ENCODE assay signal across 19 cellular contexts in the genomic region with DNA sequence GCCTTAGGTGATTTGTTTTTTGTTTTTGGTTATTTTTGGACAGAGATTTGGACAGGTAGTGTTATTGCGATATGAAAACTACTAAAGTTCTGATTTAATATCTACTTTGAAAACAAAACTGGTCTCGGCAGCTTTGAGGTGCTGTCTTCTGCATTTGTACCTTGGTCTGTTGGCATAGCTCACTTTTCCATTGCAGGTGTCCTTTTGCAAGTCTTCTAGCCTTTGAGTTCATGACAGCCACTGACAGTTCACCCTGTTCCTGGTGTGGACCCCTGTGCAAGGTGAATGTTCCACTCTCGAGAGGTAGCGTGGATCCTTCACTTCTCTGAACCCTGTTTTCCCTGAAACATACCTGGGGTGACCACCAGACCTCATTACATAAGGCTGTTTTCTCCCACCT. TPM values are rescaled to one million over a fixed set of nuclear protein-coding genes. Genes with fewer than 3 reads are reported as not detected.
"Had no signal": no experiment of that assay in that cellular context is flagged by ENCODE, and none has a peak within 500 bp of the region (broad histone marks: within the 10 kb centered on the region; RNA-seq: fewer than 3 reads in every experiment).

No MANE protein-coding gene starts in this region.

- H3K4me1 Mint-ChIP-seq: neural progenitor cell had no signal

- H3K9me3 ChIP-seq: gastrocnemius medialis, prostate gland, stomach, testis, upper lobe of left lung had no signal

- H2AFZ ChIP-seq: neural progenitor cell had no signal

- FAIRE-seq: colon, keratinocyte had no signal

- H3K27ac ChIP-seq: gastrocnemius medialis, neural progenitor cell, prostate gland, stomach, testis had no signal

- H3K4me3 ChIP-seq: gastrocnemius medialis, neural progenitor cell, prostate gland, smooth muscle cell, stomach, testis, upper lobe of left lung had no signal

- H3K36me3 ChIP-seq: prostate gland had no signal

- H3K9ac ChIP-seq: neural progenitor cell had no signal

- H3K9me3 Mint-ChIP-seq: activated CD4-positive, alpha-beta T cell treated with anti-CD3 and anti-CD28 coated beads, Interleukin-2, amount 10 ng/mL, durations not matched to agents 24 days and 14 days; activated naive CD4-positive, alpha-beta T cell treated with anti-CD3 and anti-CD28 coated beads for 36 hours; activated T-cell treated with anti-CD3 and anti-CD28 coated beads, Interleukin-2, amount 50 U/mL, for 4 hours; brain; neural progenitor cell; stimulated activated effector memory CD8-positive, alpha-beta T cell treated with anti-CD3 and anti-CD28 coated beads, Interleukin-12 subunit alpha, Interleukin-12 subunit beta, amount 100 ng/mL, for 72 hours had no signal

- H3K27ac Mint-ChIP-seq: activated CD4-positive, alpha-beta T cell treated with anti-CD3 and anti-CD28 coated beads, Interleukin-2, amount 10 ng/mL, durations not matched to agents 24 days and 14 days; activated naive CD4-positive, alpha-beta T cell treated with anti-CD3 and anti-CD28 coated beads for 36 hours; neural progenitor cell; stimulated activated effector memory CD8-positive, alpha-beta T cell treated with anti-CD3 and anti-CD28 coated beads, Interleukin-12 subunit alpha, Interleukin-12 subunit beta, amount 100 ng/mL, for 72 hours had no signal

- ATAC-seq: activated T-cell treated with anti-CD3 and anti-CD28 coated beads, Interleukin-2, amount 50 U/mL, for 4 hours; gastrocnemius medialis; right cardiac atrium; stimulated activated effector memory CD8-positive, alpha-beta T cell treated with anti-CD3 and anti-CD28 coated beads, Interleukin-12 subunit alpha, Interleukin-12 subunit beta, amount 100 ng/mL, for 72 hours had no signal

- H3K27me3 ChIP-seq: gastrocnemius medialis, neural progenitor cell, stomach, testis, upper lobe of left lung had no signal

- H3K4me2 ChIP-seq: neural progenitor cell, smooth muscle cell had no signal

- H3K4me3 Mint-ChIP-seq: activated CD4-positive, alpha-beta T cell treated with anti-CD3 and anti-CD28 coated beads, Interleukin-2, amount 10 ng/mL, durations not matched to agents 24 days and 14 days; activated naive CD4-positive, alpha-beta T cell treated with anti-CD3 and anti-CD28 coated beads for 36 hours; activated T-cell treated with anti-CD3 and anti-CD28 coated beads, Interleukin-2, amount 50 U/mL, for 4 hours; brain; neural progenitor cell; stimulated activated effector memory CD8-positive, alpha-beta T cell treated with anti-CD3 and anti-CD28 coated beads, Interleukin-12 subunit alpha, Interleukin-12 subunit beta, amount 100 ng/mL, for 72 hours had no signal

- H3K27me3 Mint-ChIP-seq: brain had no signal

- H3K4me1 ChIP-seq: neural progenitor cell, prostate gland, testis had no signal

- DNase-seq: activated CD8-positive, alpha-beta memory T cell treated with anti-CD3 and anti-CD28 coated beads, Interleukin-2, amount 50 U/mL, for 4 hours; activated naive CD4-positive, alpha-beta T cell treated with anti-CD3 and anti-CD28 coated beads for 36 hours; activated T-cell treated with anti-CD3 and anti-CD28 coated beads, Interleukin-2, amount 50 U/mL, for 4 hours; caudate nucleus; gastrocnemius medialis; head of caudate nucleus; right cardiac atrium; stimulated activated CD4-positive, alpha-beta T cell treated with anti-CD3 and anti-CD28 coated beads, Interleukin-4, amount 100 ng/mL, for 24 hours; stomach; testis; upper lobe of left lung had no signal

RNA-seq across cellular contexts. Expression of gene ST14, which starts 44.9 kb away (rescaled TPM):
- total RNA-seq: activated CD4-positive, alpha-beta T cell treated with anti-CD3 and anti-CD28 coated beads, Interleukin-2, amount 10 ng/mL, durations not matched to agents 24 days and 14 days; activated naive CD4-positive, alpha-beta T cell treated with anti-CD3 and anti-CD28 coated beads for 36 hours had no signal
